ENCODE assay signal across 16 cellular contexts in the genomic region with DNA sequence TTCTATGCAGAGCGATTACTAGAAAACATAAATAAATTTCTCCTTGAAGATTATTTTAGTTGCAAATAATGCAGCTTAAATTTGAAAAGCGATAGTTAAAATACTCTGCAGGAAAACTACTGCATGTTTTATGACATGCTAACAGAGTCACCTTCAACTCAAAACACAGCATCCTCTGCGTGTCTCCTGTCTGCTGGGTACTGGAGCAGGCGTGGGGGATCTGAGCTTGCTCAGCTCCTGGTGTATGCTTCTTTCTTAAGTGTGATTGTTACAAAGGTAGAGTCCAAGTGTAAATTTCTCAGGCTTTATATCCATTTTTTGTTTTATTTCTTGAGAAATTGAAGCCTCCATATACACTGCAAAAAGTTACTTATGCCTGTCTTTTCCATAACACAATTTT.
"Had no signal": no experiment of that assay in that cellular context is flagged by ENCODE, and none has a peak within 500 bp of the region (broad histone marks: within the 10 kb centered on the region; RNA-seq: fewer than 3 reads in every experiment).

No MANE protein-coding gene starts in this region.

- H3K9me3 Mint-ChIP-seq: dendritic cell treated with granulocyte-macrophage colony-stimulating factor and Interleukin-4, amounts not matched to agents 40 ng/mL and 50 ng/mL, for 4 days; effector memory CD8-positive, alpha-beta T cell; neural crest cell had no signal

- H3K4me3 Mint-ChIP-seq: dendritic cell treated with granulocyte-macrophage colony-stimulating factor and Interleukin-4, amounts not matched to agents 40 ng/mL and 50 ng/mL, for 4 days; effector memory CD8-positive, alpha-beta T cell; naive thymus-derived CD4-positive, alpha-beta T cell; neural crest cell had no signal

- H3K27me3 Mint-ChIP-seq: dendritic cell treated with granulocyte-macrophage colony-stimulating factor and Interleukin-4, amounts not matched to agents 40 ng/mL and 50 ng/mL, for 4 days; effector memory CD8-positive, alpha-beta T cell; naive thymus-derived CD4-positive, alpha-beta T cell had no signal

- H3K4me3 ChIP-seq: right atrium auricular region, tibial artery, upper lobe of right lung, vagina had no signal

- H3K36me3 ChIP-seq: right atrium auricular region, tibial artery, upper lobe of right lung, vagina had no signal

- DNase-seq: effector memory CD8-positive, alpha-beta T cell; foreskin keratinocyte; kidney; left cardiac atrium; mammary epithelial cell; naive thymus-derived CD4-positive, alpha-beta T cell; stimulated activated CD4-positive, alpha-beta T cell treated with anti-CD3 and anti-CD28 coated beads, Interleukin-2, amount 100 ng/mL, for 48 hours; stimulated activated naive CD4-positive, alpha-beta T cell treated with Interleukin-2 at 50 U/mL for 16 hours; tibial artery; upper lobe of right lung had no signal

- H3K27ac ChIP-seq: foreskin keratinocyte, right atrium auricular region, tibial artery, upper lobe of right lung, vagina had no signal

- H3K4me1 ChIP-seq: foreskin keratinocyte, tibial artery, upper lobe of right lung had no signal

- H3K9me3 ChIP-seq: right atrium auricular region, tibial artery, upper lobe of right lung, vagina had no signal

- FAIRE-seq: colon, small intestine had no signal

- H3K27me3 ChIP-seq: foreskin keratinocyte, right atrium auricular region, tibial artery, upper lobe of right lung, vagina had no signal

- H3K27ac Mint-ChIP-seq: dendritic cell treated with granulocyte-macrophage colony-stimulating factor and Interleukin-4, amounts not matched to agents 40 ng/mL and 50 ng/mL, for 4 days had no signal

- ATAC-seq: effector memory CD8-positive, alpha-beta T cell; foreskin keratinocyte; left cardiac atrium; naive thymus-derived CD4-positive, alpha-beta T cell; upper lobe of right lung had no signal
